8 cellular contexts compared by ENCODE assay signal in genomic region chr17:42456223-42457106, GRCh38. TPM values are rescaled to one million over a fixed set of nuclear protein-coding genes. Genes with fewer than 3 reads are reported as not detected.
A peak's percentile ranks its signal among the peaks of the same experiment; 100 is the strongest.
DNase-seq lines count a peak whose midpoint lies in the region; ATAC-seq, FAIRE-seq and TF ChIP-seq lines count a peak whose summit lies in the region.

No MANE protein-coding gene starts in this region.

- peak; percentile 70 for DNase-seq in GDM1 (lab: John Stamatoyannopoulos, UW)
- peak; percentile 64 for DNase-seq in HTR-8/SVneo (ENCODE audit: insufficient read length, low spot score)
- no peak for DNase-seq in activated naive CD4-positive, alpha-beta T cell treated with anti-CD3 and anti-CD28 coated beads, Interleukin-2, amount 50 U/mL, for 72 hours (ENCODE audit: low spot score in 2 of 2)
- DNase-seq in right atrium auricular region (ENCODE audit: low spot score) = no peak
- DNase-seq in D721Med (ENCODE audit: insufficient read length, low spot score) = no peak
- DNase-seq in left lobe of liver (ENCODE audit: low spot score) = no peak

- H3K36me3 ChIP-seq in right atrium auricular region (no peaks in the 10 kb centered on the region), subcutaneous abdominal adipose tissue (ENCODE audit: control insufficient read depth in 5 of 5, insufficient read depth in 5 of 5, low read length in 5 of 5) (peaks cover 0 to 6% (median 3%) of the 10 kb centered on the region in 5 donors)

- ATAC-seq in activated naive CD4-positive, alpha-beta T cell treated with anti-CD3 and anti-CD28 coated beads, Interleukin-2, amount 50 U/mL, for 72 hours = no peak
- ATAC-seq in left lobe of liver (no peak), GM19467 (IDR thresholded peaks at IDR 0.05; ENCODE audit: unreplicated experiment) (no peak)

- H3K27me3 ChIP-seq in right atrium auricular region (no peaks in the 10 kb centered on the region), subcutaneous abdominal adipose tissue (ENCODE audit: control insufficient read depth in 5 of 5, insufficient read depth in 4 of 5, low read length in 5 of 5) (no peaks in the 10 kb centered on the region)

- no peaks in the 10 kb centered on the region for H3K9me3 Mint-ChIP-seq in activated naive CD4-positive, alpha-beta T cell treated with anti-CD3 and anti-CD28 coated beads, Interleukin-2, amount 50 U/mL, for 72 hours

- peak overlapping the region; percentile 16 to 98 for H3K27ac Mint-ChIP-seq in activated naive CD4-positive, alpha-beta T cell treated with anti-CD3 and anti-CD28 coated beads, Interleukin-2, amount 50 U/mL, for 72 hours

- TF ChIP-seq CTCF in right atrium auricular region (IDR thresholded peaks at IDR 0.05) (no peak), D721Med (IDR thresholded peaks at IDR 0.05; ENCODE audit: insufficient read depth, missing control alignments) (no peak)

- peak overlapping the region in 4 of 5 donors; percentile 4 to 49 (median 24) for H3K9ac ChIP-seq in subcutaneous abdominal adipose tissue (ENCODE audit: low read length in 5 of 5)

- peak overlapping the region; percentile 97 to 98 for H3K27ac ChIP-seq in right atrium auricular region
- peak overlapping the region; percentile 91 for H3K27ac ChIP-seq in subcutaneous abdominal adipose tissue (ENCODE audit: low read depth, low read length)

- peaks cover 0 to 5% of the 10 kb centered on the region in 2 donors for H3K36me3 Mint-ChIP-seq in activated naive CD4-positive, alpha-beta T cell treated with anti-CD3 and anti-CD28 coated beads, Interleukin-2, amount 50 U/mL, for 72 hours

- H3K4me1 ChIP-seq in right atrium auricular region = peaks cover 0 to 34% of the 10 kb centered on the region in 2 donors
- peaks cover 3 to 49% (median 45%) of the 10 kb centered on the region in 5 donors for H3K4me1 ChIP-seq in subcutaneous abdominal adipose tissue (ENCODE audit: control insufficient read depth in 5 of 5, insufficient read depth in 5 of 5, low read length in 5 of 5)

- FAIRE-seq in HTR-8/SVneo (lab: Jason Lieb, UNC) (no peak), D721Med (lab: Jason Lieb, UNC) (no peak)

- no peaks in the 10 kb centered on the region for H3K9me3 ChIP-seq in right atrium auricular region
- no peaks in the 10 kb centered on the region for H3K9me3 ChIP-seq in subcutaneous abdominal adipose tissue (ENCODE audit: control insufficient read depth in 5 of 5, low read length in 5 of 5)

- H3K4me3 ChIP-seq in right atrium auricular region (no peak overlapping the region), subcutaneous abdominal adipose tissue (ENCODE audit: low read depth in 1 of 5, low read length in 5 of 5) (peak overlapping the region in 2 of 5 donors; percentile 14)

RNA-seq across cellular contexts. Expression of gene ATP6V0A1, which starts 2.2 kb away (rescaled TPM):
- total RNA-seq in activated naive CD4-positive, alpha-beta T cell treated with anti-CD3 and anti-CD28 coated beads, Interleukin-2, amount 50 U/mL, for 72 hours = 10 to 100 TPM; 14.9 to 25.5 TPM
- total RNA-seq in right atrium auricular region (10 to 100 TPM; 38.9 to 67.5 TPM), left lobe of liver (42.8 TPM)

RNA-seq across cellular contexts. Expression of gene CAVIN1, which starts 33.4 kb away (rescaled TPM):
- total RNA-seq in activated naive CD4-positive, alpha-beta T cell treated with anti-CD3 and anti-CD28 coated beads, Interleukin-2, amount 50 U/mL, for 72 hours = 1 to 10 TPM in 1 of 2 donors, under 1 TPM in 1; 0.11 to 9.4 TPM
- total RNA-seq in right atrium auricular region = 100 to 1,000 TPM; 202 to 348 TPM
- 12.3 TPM for total RNA-seq in left lobe of liver

Comparison
In these comparisons a context has a peak if more than half of its experiments do, and no peak if none do; other contexts are left out.
1. DNase-seq: peak in GDM1 (single experiment) and HTR-8/SVneo (single experiment); none in activated naive CD4-positive, alpha-beta T cell treated with anti-CD3 and anti-CD28 coated beads, Interleukin-2, amount 50 U/mL, for 72 hours (0 of 2), right atrium auricular region (single experiment), D721Med (single experiment) and left lobe of liver (single experiment).
2. RNA of gene CAVIN1, which starts 33.4 kb away (total RNA-seq): 202 to 348 TPM in right atrium auricular region; 12.3 TPM in left lobe of liver (single experiment) and 0.11 to 9.4 TPM in activated naive CD4-positive, alpha-beta T cell treated with anti-CD3 and anti-CD28 coated beads, Interleukin-2, amount 50 U/mL, for 72 hours; every median in the first group is over 10 times any median in the second.